In genomic region chr12:83470749-83471148, GRCh38 we compare ENCODE assay signal across 17 cellular contexts.
"Had no signal": no experiment of that assay in that cellular context is flagged by ENCODE, and none has a peak within 500 bp of the region (broad histone marks: within the 10 kb centered on the region; RNA-seq: fewer than 3 reads in every experiment).

No MANE protein-coding gene starts in this region.

- DNase-seq: activated CD4-positive, alpha-beta T cell treated with anti-CD3 and anti-CD28 coated beads for 1 hour; activated CD4-positive, alpha-beta T cell treated with anti-CD3 and anti-CD28 coated beads, Interleukin-2, amount 50 U/mL, for 1 hour; activated CD8-positive, alpha-beta T cell treated with anti-CD3 and anti-CD28 coated beads, Interleukin-2, amount 10 ng/mL, durations not matched to agents 7 days and 5 days; activated gamma-delta T cell; activated naive CD4-positive, alpha-beta T cell treated with anti-CD3 and anti-CD28 coated beads, Interleukin-2, amount 50 U/mL, for 16 hours; activated naive CD8-positive, alpha-beta T cell treated with anti-CD3 and anti-CD28 coated beads, Interleukin-2, amount 50 U/mL, for 24 hours; cortex of kidney; heart left ventricle; immature natural killer cell; kidney glomerular epithelial cell; ovary; right cardiac atrium; stimulated activated CD4-positive, alpha-beta T cell treated with anti-CD3 and anti-CD28 coated beads, Interleukin-12 subunit alpha, Interleukin-12 subunit beta, amount 100 ng/mL, for 4 hours; stimulated activated CD4-positive, alpha-beta T cell treated with anti-CD3 and anti-CD28 coated beads, Interleukin-4, amount 100 ng/mL, for 4 hours; stimulated activated naive CD8-positive, alpha-beta T cell treated with anti-CD3 and anti-CD28 coated beads, Interleukin-15, Interleukin-2, amounts not matched to agents 100 U/mL and 50 U/mL, for 24 hours; upper lobe of left lung; WERI-Rb-1 had no signal

- ATAC-seq: activated CD8-positive, alpha-beta T cell treated with anti-CD3 and anti-CD28 coated beads, Interleukin-2, amount 10 ng/mL, durations not matched to agents 7 days and 5 days; activated naive CD8-positive, alpha-beta T cell treated with anti-CD3 and anti-CD28 coated beads, Interleukin-2, amount 50 U/mL, for 24 hours; heart left ventricle; right cardiac atrium; stimulated activated naive CD8-positive, alpha-beta T cell treated with anti-CD3 and anti-CD28 coated beads, Interleukin-15, Interleukin-2, amounts not matched to agents 100 U/mL and 50 U/mL, for 24 hours had no signal
